Comparison of ENCODE assay signal across 8 cellular contexts in genomic region chr2:218880749-218881594, GRCh38. TPM values are rescaled to one million over a fixed set of nuclear protein-coding genes. Genes with fewer than 3 reads are reported as not detected.
DNase-seq lines count a peak whose midpoint lies in the region; ATAC-seq and TF ChIP-seq lines count a peak whose summit lies in the region.

WNT10A (plus strand) TSS chr2:218880852; CDS start chr2:218880996, 144 bp downstream.

- peak within 1 kb of the TSS; percentile 96 to 99 (median 99) for H3K27ac Mint-ChIP-seq in naive B cell

- H3K4me3 ChIP-seq in GM12865 (ENCODE audit: low read depth, low read length) (peak within 1 kb of the TSS; percentile 68), H7 (ENCODE audit: insufficient read depth, low read depth, low read length) (no peak within 1 kb of the TSS; the same call in none of the 2 replicates)

- H3K36me3 Mint-ChIP-seq in naive B cell, result no peaks in the 10 kb centered on the region

- DNase-seq in GM12865 (ENCODE audit: low read depth) (no peak), H7 (peak; percentile 67), naive B cell (peak; percentile 83), left lobe of liver (ENCODE audit: low spot score) (no peak), A172 (ENCODE audit: low spot score) (no peak)
- no peak for DNase-seq in activated CD4-positive, alpha-beta T cell treated with anti-CD3 and anti-CD28 coated beads, Interleukin-2, amount 50 U/mL, for 4 hours

- H3K4me3 Mint-ChIP-seq in naive B cell, result peak within 1 kb of the TSS; percentile 82 to 94 (median 92)

- TF ChIP-seq CTCF in GM12865 (IDR thresholded peaks at IDR 0.05; ENCODE audit: insufficient read depth, low read depth, low read length, missing control alignments) (no peak), VCaP (conservative IDR thresholded peaks at IDR 0.05) (no peak)

- ATAC-seq in naive B cell (ENCODE audit: low read depth in 2 of 2), result peak; percentile 18 to 32
- no peak for ATAC-seq in GM18870 (IDR thresholded peaks at IDR 0.05; ENCODE audit: unreplicated experiment)
- ATAC-seq in left lobe of liver, result no peak

- peaks cover 0 to 8% (median 6%) of the 10 kb centered on the region in 3 donors for H3K27me3 Mint-ChIP-seq in naive B cell

- H3K4me1 Mint-ChIP-seq in naive B cell, result peaks cover 62 to 72% (median 72%) of the 10 kb centered on the region in 3 donors

- no peaks in the 10 kb centered on the region for H3K9me3 Mint-ChIP-seq in naive B cell

- peaks cover 99% of the 10 kb centered on the region for H3K27me3 ChIP-seq in H7 (ENCODE audit: control insufficient read depth, insufficient read depth, low read length)

- H3K27ac ChIP-seq in VCaP, result peak within 1 kb of the TSS; percentile 29; the same call in 1 of the 2 replicates

- no peaks in the 10 kb centered on the region for H3K36me3 ChIP-seq in H7 (replicated peaks; ENCODE audit: control insufficient read depth, insufficient read depth, low read length)

RNA-seq across cellular contexts. Expression of gene WNT10A, which starts in this region (rescaled TPM):
- 0.33 TPM in 1 of 2 replicates, not detected in the other for total RNA-seq in H7 (2014; rRNA removed; shearing (Covaris generic))
- 10 to 100 TPM in 3 of 6 donors, 1 to 10 TPM in 3; 6.4 to 23.9 (median 10.7) TPM for polyA plus RNA-seq in naive B cell (ENCODE audit: low read depth in 6 of 6)
- not detected for total RNA-seq in left lobe of liver
- 0.36 and 1.5 TPM in 2 replicates for total RNA-seq in A172 (2014; rRNA removed; shearing (Covaris generic))

Comparison
In these comparisons a context has a peak if more than half of its experiments do, and no peak if none do; other contexts are left out.
1. Peak in DNase-seq in H7; RNA of the gene not detected or under 1 TPM.
2. ATAC-seq: peak in naive B cell (2 of 2); none in GM18870 (single experiment) and left lobe of liver (single experiment).